14 cellular contexts compared by ENCODE assay signal in genomic region chr4:4338201-4338600, GRCh38. TPM values are rescaled to one million over a fixed set of nuclear protein-coding genes. Genes with fewer than 3 reads are reported as not detected.
DNase-seq lines count a peak whose midpoint lies in the region; ATAC-seq and TF ChIP-seq lines count a peak whose summit lies in the region.
"Had no signal": no experiment of that assay in that cellular context is flagged by ENCODE, and none has a peak within 500 bp of the region (broad histone marks: within the 10 kb centered on the region; RNA-seq: fewer than 3 reads in every experiment).

No MANE protein-coding gene starts in this region.

- H3K9ac ChIP-seq in BLaER1 = no peak overlapping the region

- H3K27me3 Mint-ChIP-seq in CD8-positive, alpha-beta T cell (ENCODE audit: low read depth) = no peaks in the 10 kb centered on the region
- H3K27me3 Mint-ChIP-seq: CD4-positive, alpha-beta memory T cell had no signal

- H3K4me3 Mint-ChIP-seq in CD8-positive, alpha-beta T cell = no peak overlapping the region
- H3K4me3 Mint-ChIP-seq: CD14-positive monocyte; CD4-positive, alpha-beta memory T cell; H9 had no signal

- H3K27ac ChIP-seq in BLaER1 (no peak overlapping the region), left lung (no peak overlapping the region), upper lobe of right lung (no peak overlapping the region)
- no peak overlapping the region for H3K27ac ChIP-seq in CD8-positive, alpha-beta T cell (ENCODE audit: low read depth, low read length)

- H3K36me3 Mint-ChIP-seq in CD8-positive, alpha-beta T cell = no peaks in the 10 kb centered on the region
- H3K36me3 Mint-ChIP-seq: CD14-positive monocyte; CD4-positive, alpha-beta memory T cell had no signal

- peak overlapping the region; percentile 65 for H3K4me2 ChIP-seq in BLaER1

- H4K20me1 ChIP-seq in BLaER1 = no peaks in the 10 kb centered on the region

- H3K4me1 ChIP-seq in BLaER1 (peaks cover 48% of the 10 kb centered on the region), left lung (no peaks in the 10 kb centered on the region), upper lobe of right lung (no peaks in the 10 kb centered on the region)
- H3K4me1 ChIP-seq in CD8-positive, alpha-beta T cell (ENCODE audit: insufficient read depth, low read length) = peaks cover 11% of the 10 kb centered on the region
- H3K4me1 ChIP-seq: BE2C had no signal

- POLR2A ChIA-PET in CD8-positive, alpha-beta T cell (lab: Charles Lee) = interaction anchor here (1.0 to 1.7 kb wide), 2 partner anchors 9 to 11 kb away, joined by 3 to 6 read pairs; no protein-coding TSS in a partner anchor

- H3K36me3 ChIP-seq in BLaER1 (no peaks in the 10 kb centered on the region), left lung (no peaks in the 10 kb centered on the region), upper lobe of right lung (no peaks in the 10 kb centered on the region)
- H3K36me3 ChIP-seq in CD8-positive, alpha-beta T cell (ENCODE audit: insufficient read depth, low read length) = no peaks in the 10 kb centered on the region
- H3K36me3 ChIP-seq: BE2C had no signal

- H3K4me1 Mint-ChIP-seq in CD8-positive, alpha-beta T cell (ENCODE audit: low read depth) = peaks cover 26% of the 10 kb centered on the region
- H3K4me1 Mint-ChIP-seq: H9 had no signal

- CTCF ChIA-PET in CD8-positive, alpha-beta T cell (lab: Charles Lee) = interaction anchor here (1.6 to 10.9 kb wide), 6 partner anchors 10 to 93 kb away, joined by 5 to 148 read pairs (median 12); no protein-coding TSS in a partner anchor

- no peak for ATAC-seq in CD8-positive, alpha-beta T cell
- ATAC-seq in left lung (peak; percentile 60), upper lobe of right lung (peak; percentile 42), GM18498 (IDR thresholded peaks at IDR 0.05; ENCODE audit: unreplicated experiment) (no peak)

- H3K4me3 ChIP-seq in BLaER1 (no peak overlapping the region), left lung (no peak overlapping the region), upper lobe of right lung (no peak overlapping the region)
- H3K4me3 ChIP-seq in CD8-positive, alpha-beta T cell (ENCODE audit: low read depth, low read length) = no peak overlapping the region

- peak overlapping the region; percentile 2 for H3K27ac Mint-ChIP-seq in CD8-positive, alpha-beta T cell
- H3K27ac Mint-ChIP-seq: CD14-positive monocyte, H9 had no signal

- H3K9me3 ChIP-seq in BLaER1 (no peaks in the 10 kb centered on the region), left lung (no peaks in the 10 kb centered on the region), upper lobe of right lung (no peaks in the 10 kb centered on the region)
- H3K9me3 ChIP-seq in CD8-positive, alpha-beta T cell (ENCODE audit: low read length) = no peaks in the 10 kb centered on the region
- H3K9me3 ChIP-seq: BE2C had no signal

- no peak for DNase-seq in CD8-positive, alpha-beta T cell
- DNase-seq in left lung (no peak), upper lobe of right lung (no peak), DMS153 treated with DMSO at 0.1 percent for 48 hours (lab: John Stamatoyannopoulos, UW; ENCODE audit: unreplicated experiment) (no peak)
- DNase-seq: BE2C; Calu3; CD4-positive, alpha-beta memory T cell; DMS53; GDM1; H9; KG1 had no signal

- H3K27me3 ChIP-seq in BLaER1 = no peaks in the 10 kb centered on the region
- H3K27me3 ChIP-seq in CD8-positive, alpha-beta T cell (ENCODE audit: insufficient read depth, low read length) = no peaks in the 10 kb centered on the region
- peaks cover 0 to 7% of the 10 kb centered on the region in 2 donors for H3K27me3 ChIP-seq in left lung
- no peaks in the 10 kb centered on the region for H3K27me3 ChIP-seq in upper lobe of right lung
- H3K27me3 ChIP-seq: BE2C had no signal

- TF ChIP-seq CTCF in CD8-positive, alpha-beta T cell (IDR thresholded peaks at IDR 0.05) = no peak
- TF ChIP-seq CTCF in left lung (IDR thresholded peaks at IDR 0.05) = no peak
- no peak for TF ChIP-seq CTCF in upper lobe of right lung (IDR thresholded peaks at IDR 0.05)

- H3K9me3 Mint-ChIP-seq in CD8-positive, alpha-beta T cell = no peaks in the 10 kb centered on the region
- H3K9me3 Mint-ChIP-seq: CD14-positive monocyte; CD4-positive, alpha-beta memory T cell; H9 had no signal

- intact Hi-C loops in CD8-positive, alpha-beta T cell (cut with DNase I, micrococcal nuclease) = loop anchor here in 1 of 2 experiments (10.0 kb wide), 1 partner anchor 353 kb away; no protein-coding TSS in a partner anchor
- intact Hi-C loops in left lung (cut with DNase I) = no loop called here
- intact Hi-C loops in upper lobe of right lung (cut with DNase I) = loop anchor here (10.0 kb wide), 1 partner anchor 83 kb away; no protein-coding TSS in a partner anchor

RNA-seq across cellular contexts. Expression of gene ZBTB49, which starts 48.1 kb away (rescaled TPM):
- total RNA-seq in CD8-positive, alpha-beta T cell = 10 to 100 TPM; 15.9 to 21.1 TPM
- 1 to 10 TPM; 4.8 to 5.3 TPM for total RNA-seq in left lung
- total RNA-seq in upper lobe of right lung = 5.6 TPM

RNA-seq across cellular contexts. Expression of gene LYAR, which starts 48.2 kb away (rescaled TPM):
- total RNA-seq in CD8-positive, alpha-beta T cell = 10 to 100 TPM; 57.8 to 59.0 TPM
- 10 to 100 TPM in 1 of 2 donors, 1 to 10 TPM in 1; 9.7 to 20.4 TPM for total RNA-seq in left lung
- 13.3 TPM for total RNA-seq in upper lobe of right lung

RNA-seq across cellular contexts. Expression of gene NSG1, which starts 48.7 kb away (rescaled TPM):
- total RNA-seq in CD8-positive, alpha-beta T cell = 10 to 100 TPM; 14.2 to 15.8 TPM
- total RNA-seq in left lung = 1 to 10 TPM in 1 of 2 donors, under 1 TPM in 1; 0.86 to 5.5 TPM
- total RNA-seq in upper lobe of right lung = 1.5 TPM
- total RNA-seq: Calu3 had no signal

Comparison
In these comparisons a context has a peak if more than half of its experiments do, and no peak if none do; other contexts are left out.
1. ATAC-seq: peak in left lung (single experiment) and upper lobe of right lung (single experiment); none in CD8-positive, alpha-beta T cell (single experiment) and GM18498 (single experiment).